Comparison of ENCODE assay signal across 1 cellular context in the genomic region with DNA sequence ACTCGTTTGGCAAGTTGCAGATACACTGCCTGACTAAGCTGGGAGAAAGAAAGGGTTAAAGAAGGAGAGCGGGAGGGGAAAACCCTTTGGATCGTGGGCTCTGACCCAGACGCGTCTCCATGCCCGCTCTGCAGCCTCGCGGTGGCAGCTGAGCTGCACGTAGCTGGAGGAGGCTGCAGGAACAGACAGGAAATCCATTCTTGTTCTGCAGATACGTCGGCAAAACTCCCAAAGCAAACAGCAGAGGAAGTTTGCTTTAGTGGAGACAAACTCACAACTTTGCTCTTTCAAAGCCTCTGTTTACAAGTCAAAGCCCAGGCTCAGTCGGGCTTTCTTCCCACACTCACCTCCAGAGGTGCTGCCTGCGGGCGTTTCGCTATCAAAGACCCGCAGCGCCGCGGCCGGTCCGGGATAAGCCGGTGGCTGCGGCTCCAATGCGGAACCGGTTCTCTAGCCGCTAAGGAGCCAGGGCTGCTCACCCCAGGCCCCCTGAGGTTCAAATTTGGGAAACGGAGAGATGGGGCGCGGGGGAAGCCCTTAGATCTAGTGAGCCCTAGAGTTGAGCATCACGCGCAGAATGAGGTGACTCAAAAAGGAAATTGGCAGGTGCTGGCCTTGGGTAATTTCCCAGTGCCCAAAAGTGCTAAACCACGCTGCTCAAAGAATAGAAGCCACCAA.
TF ChIP-seq lines count a peak whose summit lies in the region.

No MANE protein-coding gene starts in this region.

TF ChIP-seq in K562, 482 proteins besides CTCF, POLR2A, EP300 and RAD21 (continued from another document):
- TF ChIP-seq ZBTB11 (CRISPR knock-in tag; IDR thresholded peaks at IDR 0.05): no peak
- TF ChIP-seq, protein P1, sequence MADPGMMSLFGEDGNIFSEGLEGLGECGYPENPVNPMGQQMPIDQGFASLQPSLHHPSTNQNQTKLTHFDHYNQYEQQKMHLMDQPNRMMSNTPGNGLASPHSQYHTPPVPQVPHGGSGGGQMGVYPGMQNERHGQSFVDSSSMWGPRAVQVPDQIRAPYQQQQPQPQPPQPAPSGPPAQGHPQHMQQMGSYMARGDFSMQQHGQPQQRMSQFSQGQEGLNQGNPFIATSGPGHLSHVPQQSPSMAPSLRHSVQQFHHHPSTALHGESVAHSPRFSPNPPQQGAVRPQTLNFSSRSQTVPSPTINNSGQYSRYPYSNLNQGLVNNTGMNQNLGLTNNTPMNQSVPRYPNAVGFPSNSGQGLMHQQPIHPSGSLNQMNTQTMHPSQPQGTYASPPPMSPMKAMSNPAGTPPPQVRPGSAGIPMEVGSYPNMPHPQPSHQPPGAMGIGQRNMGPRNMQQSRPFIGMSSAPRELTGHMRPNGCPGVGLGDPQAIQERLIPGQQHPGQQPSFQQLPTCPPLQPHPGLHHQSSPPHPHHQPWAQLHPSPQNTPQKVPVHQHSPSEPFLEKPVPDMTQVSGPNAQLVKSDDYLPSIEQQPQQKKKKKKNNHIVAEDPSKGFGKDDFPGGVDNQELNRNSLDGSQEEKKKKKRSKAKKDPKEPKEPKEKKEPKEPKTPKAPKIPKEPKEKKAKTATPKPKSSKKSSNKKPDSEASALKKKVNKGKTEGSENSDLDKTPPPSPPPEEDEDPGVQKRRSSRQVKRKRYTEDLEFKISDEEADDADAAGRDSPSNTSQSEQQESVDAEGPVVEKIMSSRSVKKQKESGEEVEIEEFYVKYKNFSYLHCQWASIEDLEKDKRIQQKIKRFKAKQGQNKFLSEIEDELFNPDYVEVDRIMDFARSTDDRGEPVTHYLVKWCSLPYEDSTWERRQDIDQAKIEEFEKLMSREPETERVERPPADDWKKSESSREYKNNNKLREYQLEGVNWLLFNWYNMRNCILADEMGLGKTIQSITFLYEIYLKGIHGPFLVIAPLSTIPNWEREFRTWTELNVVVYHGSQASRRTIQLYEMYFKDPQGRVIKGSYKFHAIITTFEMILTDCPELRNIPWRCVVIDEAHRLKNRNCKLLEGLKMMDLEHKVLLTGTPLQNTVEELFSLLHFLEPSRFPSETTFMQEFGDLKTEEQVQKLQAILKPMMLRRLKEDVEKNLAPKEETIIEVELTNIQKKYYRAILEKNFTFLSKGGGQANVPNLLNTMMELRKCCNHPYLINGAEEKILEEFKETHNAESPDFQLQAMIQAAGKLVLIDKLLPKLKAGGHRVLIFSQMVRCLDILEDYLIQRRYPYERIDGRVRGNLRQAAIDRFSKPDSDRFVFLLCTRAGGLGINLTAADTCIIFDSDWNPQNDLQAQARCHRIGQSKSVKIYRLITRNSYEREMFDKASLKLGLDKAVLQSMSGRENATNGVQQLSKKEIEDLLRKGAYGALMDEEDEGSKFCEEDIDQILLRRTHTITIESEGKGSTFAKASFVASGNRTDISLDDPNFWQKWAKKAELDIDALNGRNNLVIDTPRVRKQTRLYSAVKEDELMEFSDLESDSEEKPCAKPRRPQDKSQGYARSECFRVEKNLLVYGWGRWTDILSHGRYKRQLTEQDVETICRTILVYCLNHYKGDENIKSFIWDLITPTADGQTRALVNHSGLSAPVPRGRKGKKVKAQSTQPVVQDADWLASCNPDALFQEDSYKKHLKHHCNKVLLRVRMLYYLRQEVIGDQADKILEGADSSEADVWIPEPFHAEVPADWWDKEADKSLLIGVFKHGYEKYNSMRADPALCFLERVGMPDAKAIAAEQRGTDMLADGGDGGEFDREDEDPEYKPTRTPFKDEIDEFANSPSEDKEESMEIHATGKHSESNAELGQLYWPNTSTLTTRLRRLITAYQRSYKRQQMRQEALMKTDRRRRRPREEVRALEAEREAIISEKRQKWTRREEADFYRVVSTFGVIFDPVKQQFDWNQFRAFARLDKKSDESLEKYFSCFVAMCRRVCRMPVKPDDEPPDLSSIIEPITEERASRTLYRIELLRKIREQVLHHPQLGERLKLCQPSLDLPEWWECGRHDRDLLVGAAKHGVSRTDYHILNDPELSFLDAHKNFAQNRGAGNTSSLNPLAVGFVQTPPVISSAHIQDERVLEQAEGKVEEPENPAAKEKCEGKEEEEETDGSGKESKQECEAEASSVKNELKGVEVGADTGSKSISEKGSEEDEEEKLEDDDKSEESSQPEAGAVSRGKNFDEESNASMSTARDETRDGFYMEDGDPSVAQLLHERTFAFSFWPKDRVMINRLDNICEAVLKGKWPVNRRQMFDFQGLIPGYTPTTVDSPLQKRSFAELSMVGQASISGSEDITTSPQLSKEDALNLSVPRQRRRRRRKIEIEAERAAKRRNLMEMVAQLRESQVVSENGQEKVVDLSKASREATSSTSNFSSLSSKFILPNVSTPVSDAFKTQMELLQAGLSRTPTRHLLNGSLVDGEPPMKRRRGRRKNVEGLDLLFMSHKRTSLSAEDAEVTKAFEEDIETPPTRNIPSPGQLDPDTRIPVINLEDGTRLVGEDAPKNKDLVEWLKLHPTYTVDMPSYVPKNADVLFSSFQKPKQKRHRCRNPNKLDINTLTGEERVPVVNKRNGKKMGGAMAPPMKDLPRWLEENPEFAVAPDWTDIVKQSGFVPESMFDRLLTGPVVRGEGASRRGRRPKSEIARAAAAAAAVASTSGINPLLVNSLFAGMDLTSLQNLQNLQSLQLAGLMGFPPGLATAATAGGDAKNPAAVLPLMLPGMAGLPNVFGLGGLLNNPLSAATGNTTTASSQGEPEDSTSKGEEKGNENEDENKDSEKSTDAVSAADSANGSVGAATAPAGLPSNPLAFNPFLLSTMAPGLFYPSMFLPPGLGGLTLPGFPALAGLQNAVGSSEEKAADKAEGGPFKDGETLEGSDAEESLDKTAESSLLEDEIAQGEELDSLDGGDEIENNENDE (IDR thresholded peaks at IDR 0.05; ENCODE audit: low read depth, low read length): no peak
- TF ChIP-seq ZNF212 (CRISPR knock-in tag; IDR thresholded peaks at IDR 0.05): no peak
- TF ChIP-seq SMC3 (conservative IDR thresholded peaks at IDR 0.05; ENCODE audit: insufficient read depth, low read depth, low read length): no peak
- no peak for TF ChIP-seq ETV5 (CRISPR knock-in tag; IDR thresholded peaks at IDR 0.05; ENCODE audit: low read depth)
